In genomic region chr11:96012086-96012824, GRCh38 we compare ENCODE assay signal across 8 cellular contexts.
DNase-seq lines count a peak whose midpoint lies in the region; ATAC-seq and TF ChIP-seq lines count a peak whose summit lies in the region.

No MANE protein-coding gene starts in this region.

- H3K27me3 ChIP-seq in naive thymus-derived CD4-positive, alpha-beta T cell (ENCODE audit: control insufficient read depth in 2 of 2, insufficient read depth in 2 of 2, low read length in 2 of 2), result no peaks in the 10 kb centered on the region
- H3K27me3 ChIP-seq in vagina, result no peaks in the 10 kb centered on the region

- peak overlapping the region in 6 of 9 donors; percentile 76 to 98 (median 96) for H3K27ac Mint-ChIP-seq in naive thymus-derived CD4-positive, alpha-beta T cell

- H3K4me1 ChIP-seq in naive thymus-derived CD4-positive, alpha-beta T cell (ENCODE audit: control insufficient read depth in 2 of 2, insufficient read depth in 2 of 2, low read length in 2 of 2), result peaks cover 39 to 52% of the 10 kb centered on the region in 2 donors
- peaks cover 14% of the 10 kb centered on the region for H3K4me1 ChIP-seq in vagina

- H3K36me3 ChIP-seq in naive thymus-derived CD4-positive, alpha-beta T cell (ENCODE audit: control insufficient read depth in 2 of 3, insufficient read depth in 3 of 3, low read length in 3 of 3), result no peaks in the 10 kb centered on the region
- no peaks in the 10 kb centered on the region for H3K36me3 ChIP-seq in vagina

- peak in 2 of 3 donors; percentile 3 to 37 for DNase-seq in stimulated activated CD4-positive, alpha-beta T cell treated with anti-CD3 and anti-CD28 coated beads, Interleukin-12 subunit alpha, Interleukin-12 subunit beta, amount 100 ng/mL, for 48 hours (ENCODE audit: low read depth in 2 of 3, low spot score in 1 of 3)
- no peak for DNase-seq in stimulated activated CD4-positive, alpha-beta T cell treated with anti-CD3 and anti-CD28 coated beads, Interleukin-12 subunit alpha, Interleukin-12 subunit beta, amount 100 ng/mL, for 4 hours
- peak; percentile 33 for DNase-seq in NCI-H226
- DNase-seq in activated T-cell treated with anti-CD3 and anti-CD28 coated beads for 1 hour (ENCODE audit: low read depth), result peak; percentile 30
- peak in 8 of 9 donors; percentile 23 to 89 (median 80) for DNase-seq in naive thymus-derived CD4-positive, alpha-beta T cell
- DNase-seq in vagina (ENCODE audit: extremely low spot score in 2 of 2), result no peak

- intact Hi-C loops in naive thymus-derived CD4-positive, alpha-beta T cell (cut with micrococcal nuclease), result loop anchor here (1.0 to 5.0 kb wide), 16 partner anchors 43 to 1039 kb away; partner anchors contain the start of genes CEP57 (in 2 of the 2), MAML2 (in 2 of the 2), CCDC82 (in 1 of the 2) and CWC15 (in 1 of the 2)
- intact Hi-C loops in vagina (cut with DNase I), result no loop called here

- no peaks in the 10 kb centered on the region for H3K9me3 ChIP-seq in naive thymus-derived CD4-positive, alpha-beta T cell (ENCODE audit: control insufficient read depth in 2 of 3, low read length in 3 of 3)
- H3K9me3 ChIP-seq in vagina, result no peaks in the 10 kb centered on the region

- H3K9me3 Mint-ChIP-seq in naive thymus-derived CD4-positive, alpha-beta T cell, result no peaks in the 10 kb centered on the region

- H3K4me3 ChIP-seq in naive thymus-derived CD4-positive, alpha-beta T cell (ENCODE audit: low read length), result no peak overlapping the region
- no peak overlapping the region for H3K4me3 ChIP-seq in vagina

- POLR2A ChIA-PET in naive thymus-derived CD4-positive, alpha-beta T cell (lab: Charles Lee), result interaction anchor here (0.8 to 3.8 kb wide), 7 partner anchors 10 to 781 kb away, joined by 3 to 26 read pairs (median 4); partner anchors contain the start of genes CCDC82, JRKL, MAML2 and SESN3

- H3K27ac ChIP-seq in naive thymus-derived CD4-positive, alpha-beta T cell (ENCODE audit: low read depth, low read length), result peak overlapping the region; percentile 58
- H3K27ac ChIP-seq in vagina, result peak overlapping the region; percentile 35

- H3K4me1 Mint-ChIP-seq in naive thymus-derived CD4-positive, alpha-beta T cell, result peaks cover 12 to 50% (median 28%) of the 10 kb centered on the region in 7 donors

- CTCF ChIA-PET in naive thymus-derived CD4-positive, alpha-beta T cell (lab: Charles Lee), result interaction anchor here (0.6 to 4.9 kb wide), 9 partner anchors 43 to 382 kb away, joined by 3 to 71 read pairs (median 4); partner anchors contain the start of gene MAML2

- peak in 2 of 3 experiments; percentile 22 to 36 for TF ChIP-seq CTCF in vagina (IDR thresholded peaks at IDR 0.05)

- TF ChIP-seq POLR2A in vagina (IDR thresholded peaks at IDR 0.05), result no peak

- ATAC-seq in HG02852 (IDR thresholded peaks at IDR 0.05; ENCODE audit: unreplicated experiment) (peak; percentile 86), esophagus mucosa (peak; percentile 72)
- ATAC-seq in naive thymus-derived CD4-positive, alpha-beta T cell, result peak; percentile 83

- H3K4me3 Mint-ChIP-seq in naive thymus-derived CD4-positive, alpha-beta T cell, result peak overlapping the region; percentile 58 to 87 (median 71)

- no peaks in the 10 kb centered on the region for H3K27me3 Mint-ChIP-seq in naive thymus-derived CD4-positive, alpha-beta T cell

- peaks cover 0 to 2% (median 0%) of the 10 kb centered on the region in 5 donors for H3K36me3 Mint-ChIP-seq in naive thymus-derived CD4-positive, alpha-beta T cell

Comparison
In these comparisons a context has a peak if more than half of its experiments do, and no peak if none do; other contexts are left out.
1. DNase-seq: peak in stimulated activated CD4-positive, alpha-beta T cell treated with anti-CD3 and anti-CD28 coated beads, Interleukin-12 subunit alpha, Interleukin-12 subunit beta, amount 100 ng/mL, for 48 hours (2 of 3), NCI-H226 (single experiment), activated T-cell treated with anti-CD3 and anti-CD28 coated beads for 1 hour (single experiment) and naive thymus-derived CD4-positive, alpha-beta T cell (8 of 9); none in stimulated activated CD4-positive, alpha-beta T cell treated with anti-CD3 and anti-CD28 coated beads, Interleukin-12 subunit alpha, Interleukin-12 subunit beta, amount 100 ng/mL, for 4 hours (single experiment) and vagina (0 of 2).
2. Peak in every context shown above with its lines, with median percentiles within 50 percentile points of each other: ATAC-seq.